ENCODE assay signal across 21 cellular contexts in genomic region chr2:233179848-233180368, GRCh38.
DNase-seq lines count a peak whose midpoint lies in the region; ATAC-seq and TF ChIP-seq lines count a peak whose summit lies in the region.
"Had no signal": no experiment of that assay in that cellular context is flagged by ENCODE, and none has a peak within 500 bp of the region (broad histone marks: within the 10 kb centered on the region; RNA-seq: fewer than 3 reads in every experiment).

No MANE protein-coding gene starts in this region.

- no peak for TF ChIP-seq CTCF in endothelial cell (IDR thresholded peaks at IDR 0.05; ENCODE audit: unreplicated experiment)
- no peak for TF ChIP-seq CTCF in stomach (IDR thresholded peaks at IDR 0.05)

- peak overlapping the region; percentile 0 for H3K27ac Mint-ChIP-seq in activated T-cell treated with anti-CD3 and anti-CD28 coated beads, Interleukin-2, amount 50 U/mL, for 72 hours
- no peak overlapping the region for H3K27ac Mint-ChIP-seq in endothelial cell (ENCODE audit: unreplicated experiment)
- peak overlapping the region; percentile 74 for H3K27ac Mint-ChIP-seq in stimulated activated effector memory CD8-positive, alpha-beta T cell treated with anti-CD3 and anti-CD28 coated beads, Interleukin-12 subunit alpha, Interleukin-12 subunit beta, amount 100 ng/mL, for 72 hours
- H3K27ac Mint-ChIP-seq: activated CD4-positive, alpha-beta memory T cell treated with anti-CD3 and anti-CD28 coated beads, Interleukin-2, amount 10 ng/mL, durations not matched to agents 7 days and 5 days; GM23338 had no signal

- peaks cover 0 to 6% (median 0%) of the 10 kb centered on the region in 4 donors for H3K4me1 ChIP-seq in stomach
- H3K4me1 ChIP-seq: ascending aorta had no signal

- DNase-seq in activated T-cell treated with anti-CD3 and anti-CD28 coated beads, Interleukin-2, amount 50 U/mL, for 72 hours: no peak
- no peak for DNase-seq in activated T-cell treated with anti-CD3 and anti-CD28 coated beads, Interleukin-2, amount 50 U/mL, for 1 hour
- DNase-seq in OCI-M1 (lab: John Stamatoyannopoulos, UW) (peak; percentile 33), endothelial cell (ENCODE audit: low spot score) (no peak), stomach (no peak), HT-29 (ENCODE audit: low spot score) (no peak)
- DNase-seq in stimulated activated effector memory CD8-positive, alpha-beta T cell treated with anti-CD3 and anti-CD28 coated beads, Interleukin-12 subunit alpha, Interleukin-12 subunit beta, amount 100 ng/mL, for 72 hours (ENCODE audit: low spot score in 2 of 2): no peak
- DNase-seq in stimulated activated naive CD8-positive, alpha-beta T cell treated with anti-CD3 and anti-CD28 coated beads, Interleukin-15, Interleukin-2, amounts not matched to agents 100 U/mL and 50 U/mL, for 24 hours: no peak
- DNase-seq: ACHN; activated CD4-positive, alpha-beta memory T cell treated with anti-CD3 and anti-CD28 coated beads, Interleukin-2, amount 10 ng/mL, durations not matched to agents 7 days and 5 days; DND-41; midbrain; NCI-H2029 treated with DMSO at 0.1 percent for 48 hours; NCI-H510A; nucleus accumbens; stimulated activated naive CD4-positive, alpha-beta T cell treated with Interleukin-2 at 50 U/mL for 16 hours; WERI-Rb-1 had no signal

- WGBS in stomach, 5 donors: 85 to 96% (median 95%) methylated on average over 4 to 5 of the region's 5 CpGs

- peaks cover 0 to 5% of the 10 kb centered on the region in 2 donors for H3K9me3 Mint-ChIP-seq in activated T-cell treated with anti-CD3 and anti-CD28 coated beads, Interleukin-2, amount 50 U/mL, for 72 hours
- no peaks in the 10 kb centered on the region for H3K9me3 Mint-ChIP-seq in endothelial cell (ENCODE audit: unreplicated experiment)
- H3K9me3 Mint-ChIP-seq in stimulated activated effector memory CD8-positive, alpha-beta T cell treated with anti-CD3 and anti-CD28 coated beads, Interleukin-12 subunit alpha, Interleukin-12 subunit beta, amount 100 ng/mL, for 72 hours: no peaks in the 10 kb centered on the region
- H3K9me3 Mint-ChIP-seq: activated CD4-positive, alpha-beta memory T cell treated with anti-CD3 and anti-CD28 coated beads, Interleukin-2, amount 10 ng/mL, durations not matched to agents 7 days and 5 days; activated T-helper 2 cell treated with anti-CD3 and anti-CD28 coated beads, Interferon-gamma antibody, Interleukin-2, Interleukin-4, amounts not matched to agents 10 μg/mL and 5 μg/mL and 100 μg/mL, durations not matched to agents 14 hours and 24 hours and 36 hours had no signal

- ATAC-seq in activated T-cell treated with anti-CD3 and anti-CD28 coated beads, Interleukin-2, amount 50 U/mL, for 72 hours (replicated peaks in 1 of 2): no peak
- ATAC-seq in stimulated activated effector memory CD8-positive, alpha-beta T cell treated with anti-CD3 and anti-CD28 coated beads, Interleukin-12 subunit alpha, Interleukin-12 subunit beta, amount 100 ng/mL, for 72 hours: no peak
- ATAC-seq in stimulated activated naive CD8-positive, alpha-beta T cell treated with anti-CD3 and anti-CD28 coated beads, Interleukin-15, Interleukin-2, amounts not matched to agents 100 U/mL and 50 U/mL, for 24 hours: no peak
- ATAC-seq: GM23338 had no signal

- no peaks in the 10 kb centered on the region for H3K4me1 Mint-ChIP-seq in activated T-cell treated with anti-CD3 and anti-CD28 coated beads, Interleukin-2, amount 50 U/mL, for 72 hours (ENCODE audit: low read depth)
- peaks cover 8% of the 10 kb centered on the region for H3K4me1 Mint-ChIP-seq in endothelial cell (ENCODE audit: unreplicated experiment)
- H3K4me1 Mint-ChIP-seq in stimulated activated effector memory CD8-positive, alpha-beta T cell treated with anti-CD3 and anti-CD28 coated beads, Interleukin-12 subunit alpha, Interleukin-12 subunit beta, amount 100 ng/mL, for 72 hours: peaks cover 27% of the 10 kb centered on the region
- H3K4me1 Mint-ChIP-seq: GM23338 had no signal

- no peak overlapping the region for H3K4me3 Mint-ChIP-seq in activated T-cell treated with anti-CD3 and anti-CD28 coated beads, Interleukin-2, amount 50 U/mL, for 72 hours
- peak overlapping the region; percentile 78 for H3K4me3 Mint-ChIP-seq in endothelial cell (ENCODE audit: unreplicated experiment)
- no peak overlapping the region for H3K4me3 Mint-ChIP-seq in stimulated activated effector memory CD8-positive, alpha-beta T cell treated with anti-CD3 and anti-CD28 coated beads, Interleukin-12 subunit alpha, Interleukin-12 subunit beta, amount 100 ng/mL, for 72 hours
- H3K4me3 Mint-ChIP-seq: activated CD4-positive, alpha-beta memory T cell treated with anti-CD3 and anti-CD28 coated beads, Interleukin-2, amount 10 ng/mL, durations not matched to agents 7 days and 5 days; GM23338 had no signal

- no peak for TF ChIP-seq POLR2A in stomach (IDR thresholded peaks at IDR 0.05)

- H3K36me3 Mint-ChIP-seq in activated T-cell treated with anti-CD3 and anti-CD28 coated beads, Interleukin-2, amount 50 U/mL, for 72 hours (ENCODE audit: insufficient read depth in 2 of 2): peaks cover 17% of the 10 kb centered on the region in 2 donors
- peaks cover 77% of the 10 kb centered on the region for H3K36me3 Mint-ChIP-seq in endothelial cell (ENCODE audit: low read depth, unreplicated experiment)
- H3K36me3 Mint-ChIP-seq in stimulated activated effector memory CD8-positive, alpha-beta T cell treated with anti-CD3 and anti-CD28 coated beads, Interleukin-12 subunit alpha, Interleukin-12 subunit beta, amount 100 ng/mL, for 72 hours: peaks cover 100% of the 10 kb centered on the region

- no peaks in the 10 kb centered on the region for H3K27me3 Mint-ChIP-seq in activated T-cell treated with anti-CD3 and anti-CD28 coated beads, Interleukin-2, amount 50 U/mL, for 72 hours (ENCODE audit: low read depth)
- H3K27me3 Mint-ChIP-seq in endothelial cell (ENCODE audit: unreplicated experiment): peaks cover 12% of the 10 kb centered on the region
- H3K27me3 Mint-ChIP-seq: activated CD4-positive, alpha-beta memory T cell treated with anti-CD3 and anti-CD28 coated beads, Interleukin-2, amount 10 ng/mL, durations not matched to agents 7 days and 5 days had no signal

- peaks cover 0 to 59% (median 35%) of the 10 kb centered on the region in 4 donors for H3K36me3 ChIP-seq in stomach
- H3K36me3 ChIP-seq: ascending aorta, MG63, WERI-Rb-1 had no signal

- no peaks in the 10 kb centered on the region for H3K9me3 ChIP-seq in stomach
- H3K9me3 ChIP-seq: ascending aorta, MG63 had no signal

- TF ChIP-seq EP300 in stomach (IDR thresholded peaks at IDR 0.05): no peak

- H3K27me3 ChIP-seq in stomach: peaks cover 0 to 2% (median 0%) of the 10 kb centered on the region in 3 donors
- H3K27me3 ChIP-seq: ascending aorta, MG63 had no signal

- no peak overlapping the region for H3K4me3 ChIP-seq in stomach
- H3K4me3 ChIP-seq: ascending aorta, GM23338, MG63 had no signal

- H3K27ac ChIP-seq in stomach: no peak overlapping the region
- H3K27ac ChIP-seq: ascending aorta, WERI-Rb-1 had no signal

- intact Hi-C loops in stomach (cut with DNase I; ENCODE audit: low total_unique reads): no loop called here
